Comparison of ENCODE assay signal across 1 cellular context in genomic region chr17:45784583-45785372, GRCh38.
TF ChIP-seq lines count a peak whose summit lies in the region.

No MANE protein-coding gene starts in this region.

TF ChIP-seq in HEK293, 187 proteins besides CTCF, POLR2A, EP300 and RAD21 (continued from another document):
- TF ChIP-seq ZNF423 (tag by site-specific recombination; IDR thresholded peaks at IDR 0.05) (0 out of 2 replicates have a peak, but pooled peaks have one; percentile 16), ZNF239 (tag by site-specific recombination; IDR thresholded peaks at IDR 0.05) (no peak), ZBTB6 (tag by site-specific recombination; IDR thresholded peaks at IDR 0.05) (peak; percentile 63), ZNF426 (tag by site-specific recombination; IDR thresholded peaks at IDR 0.05) (no peak), PRDM10 (tag by site-specific recombination; IDR thresholded peaks at IDR 0.05) (peak; percentile 58), SP2 (tag by site-specific recombination; IDR thresholded peaks at IDR 0.05) (peak; percentile 59), ZSCAN5A (tag by site-specific recombination; IDR thresholded peaks at IDR 0.05) (no peak), KLF8 (tag by site-specific recombination; IDR thresholded peaks at IDR 0.05) (peak; percentile 63), ZBTB17 (tag by site-specific recombination; IDR thresholded peaks at IDR 0.05) (peak; percentile 93), ZNF777 (tag by site-specific recombination; IDR thresholded peaks at IDR 0.05; ENCODE audit: borderline replicate concordance) (peak; percentile 69; the same call in 1 of the 2 replicates), ZBTB8A (tag by site-specific recombination; IDR thresholded peaks at IDR 0.05) (peak; percentile 49), KLF9 (tag by site-specific recombination; IDR thresholded peaks at IDR 0.05; ENCODE audit: low read depth) (peak; percentile 85), PBX3 (CRISPR knock-in tag; IDR thresholded peaks at IDR 0.05) (0 out of 2 replicates have a peak, but pooled peaks have one; percentile 9), ZNF211 (tag by site-specific recombination; IDR thresholded peaks at IDR 0.05; ENCODE audit: low read depth) (no peak), ZBTB48 (tag by site-specific recombination; IDR thresholded peaks at IDR 0.05) (peak; percentile 82), ZXDB (tag by site-specific recombination; IDR thresholded peaks at IDR 0.05) (0 out of 2 replicates have a peak, but pooled peaks have one; percentile 29), SP7 (tag by site-specific recombination; IDR thresholded peaks at IDR 0.05) (peak; percentile 62), EGR2 (tag by site-specific recombination; IDR thresholded peaks at IDR 0.05; ENCODE audit: low read depth) (peak; percentile 86), ZFHX2 (tag by site-specific recombination; conservative IDR thresholded peaks at IDR 0.05) (peak; percentile 95), ZSCAN18 (tag by site-specific recombination; IDR thresholded peaks at IDR 0.05) (no peak), ZNF600 (tag by site-specific recombination; IDR thresholded peaks at IDR 0.05) (peak; percentile 41; the same call in 1 of the 2 replicates), TSHZ1 (tag by site-specific recombination; IDR thresholded peaks at IDR 0.05; ENCODE audit: borderline replicate concordance) (no peak), ZNF677 (tag by site-specific recombination; IDR thresholded peaks at IDR 0.05) (no peak), WT1 (tag by site-specific recombination; IDR thresholded peaks at IDR 0.05) (peak; percentile 61; the same call in 1 of the 2 replicates), ZNF76 (tag by site-specific recombination; IDR thresholded peaks at IDR 0.05; ENCODE audit: borderline replicate concordance, low read depth) (peak; percentile 19; the same call in 1 of the 2 replicates), ZBTB10 (tag by site-specific recombination; IDR thresholded peaks at IDR 0.05) (peak; percentile 54; the same call in 1 of the 2 replicates), GLIS2 (tag by site-specific recombination; IDR thresholded peaks at IDR 0.05) (peak; percentile 89; the same call in 1 of the 2 replicates), ZEB2 (tag by site-specific recombination; IDR thresholded peaks at IDR 0.05) (peak; percentile 54; the same call in 1 of the 2 replicates), GLIS1 (tag by site-specific recombination; IDR thresholded peaks at IDR 0.05) (peak; percentile 81), ZNF16 (tag by site-specific recombination; IDR thresholded peaks at IDR 0.05; ENCODE audit: low read depth) (no peak), ZNF398 (tag by site-specific recombination; IDR thresholded peaks at IDR 0.05) (peak; percentile 81), ZBTB1 (tag by site-specific recombination; IDR thresholded peaks at IDR 0.05) (no peak), ZNF701 (tag by site-specific recombination; IDR thresholded peaks at IDR 0.05) (no peak), ZNF580 (tag by site-specific recombination; IDR thresholded peaks at IDR 0.05) (no peak), SP3 (tag by site-specific recombination; IDR thresholded peaks at IDR 0.05) (peak; percentile 65; the same call in 1 of the 2 replicates)
TF ChIP-seq in HEK293: peak in this region for 35.
